Comparison of ENCODE assay signal across 27 cellular contexts in the genomic region with DNA sequence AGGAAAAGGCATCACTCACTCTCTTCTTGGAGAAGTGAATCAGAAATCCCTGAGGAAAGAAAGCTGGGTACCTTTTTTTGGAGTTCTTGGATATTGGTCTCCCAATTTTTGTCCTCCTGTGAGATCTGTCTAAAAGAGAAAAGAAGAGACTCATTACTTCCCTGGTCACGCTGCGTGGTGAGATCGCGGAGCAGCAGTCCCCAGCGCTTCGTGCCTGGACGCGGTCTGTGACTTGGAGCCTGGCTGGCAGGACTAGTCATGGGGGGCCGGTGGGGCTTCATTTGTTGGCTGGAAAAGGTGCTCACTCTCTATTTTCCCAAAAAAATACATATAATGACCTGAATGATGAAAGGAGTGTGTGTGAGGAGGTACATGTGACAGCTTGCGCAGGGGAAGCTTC.
"Had no signal": no experiment of that assay in that cellular context is flagged by ENCODE, and none has a peak within 500 bp of the region (broad histone marks: within the 10 kb centered on the region; RNA-seq: fewer than 3 reads in every experiment).

No MANE protein-coding gene starts in this region.

- H3K36me3 ChIP-seq: left ventricle myocardium inferior, pancreas, prostate gland, suprapubic skin, upper lobe of right lung had no signal

- H3K36me3 Mint-ChIP-seq: mesothelial cell of epicardium; naive B cell; natural killer cell; stimulated activated naive B cell treated with anti-CD40 and anti-IgM and Interleukin-4, amounts not matched to agents 10 μg/mL and 1 μg/mL and 100 μg/mL, for 72 hours had no signal

- H3K4me1 Mint-ChIP-seq: natural killer cell had no signal

- H3K27me3 ChIP-seq: pancreas, suprapubic skin, tibial artery, upper lobe of right lung had no signal

- H3K9me3 ChIP-seq: left ventricle myocardium inferior, pancreas, prostate gland, suprapubic skin, thoracic aorta, tibial artery, upper lobe of right lung had no signal

- H3K27ac ChIP-seq: left ventricle myocardium inferior, pancreas, prostate gland, skin epidermis, suprapubic skin, thoracic aorta, tibial artery, upper lobe of right lung had no signal

- H3K4me3 ChIP-seq: left ventricle myocardium inferior, lung, pancreas, prostate gland, skin epidermis, suprapubic skin, thoracic aorta, tibial artery, upper lobe of right lung had no signal

- H3K9me3 Mint-ChIP-seq: mesothelial cell of epicardium; natural killer cell; stimulated activated naive CD8-positive, alpha-beta T cell treated with anti-CD3 and anti-CD28 coated beads, Interleukin-15, Interleukin-2, amounts not matched to agents 100 ng/mL and 50 ng/mL, for 24 hours had no signal

- FAIRE-seq: keratinocyte, pancreas, urothelium cell line had no signal

- H3K27ac Mint-ChIP-seq: mesothelial cell of epicardium; natural killer cell; stimulated activated naive CD8-positive, alpha-beta T cell treated with anti-CD3 and anti-CD28 coated beads, Interleukin-15, Interleukin-2, amounts not matched to agents 100 ng/mL and 50 ng/mL, for 24 hours had no signal

- ATAC-seq: left colon; natural killer cell; pancreas; right cardiac atrium; sciatic nerve; stimulated activated naive B cell treated with anti-CD40 and anti-IgM and Interleukin-4, amounts not matched to agents 10 μg/mL and 1 μg/mL and 100 μg/mL, for 72 hours; upper lobe of right lung had no signal

- DNase-seq: hippocampal formation; left colon; left ventricle myocardium inferior; mesendoderm; naive B cell; natural killer cell; pancreas; retina; right cardiac atrium; stimulated activated CD4-positive, alpha-beta T cell treated with anti-CD3 and anti-CD28 coated beads, Interleukin-12 subunit alpha, Interleukin-12 subunit beta, amount 100 ng/mL, for 4 hours; stimulated activated CD4-positive, alpha-beta T cell treated with anti-CD3 and anti-CD28 coated beads, Interleukin-15, amount 100 ng/mL, for 24 hours; stimulated activated CD4-positive, alpha-beta T cell treated with anti-CD3 and anti-CD28 coated beads, Interleukin-2, amount 100 ng/mL, for 24 hours; stimulated activated CD4-positive, alpha-beta T cell treated with anti-CD3 and anti-CD28 coated beads, Interleukin-4, amount 100 ng/mL, for 1 hour; stimulated activated naive B cell treated with anti-CD40 and anti-IgM and Interleukin-4, amounts not matched to agents 10 μg/mL and 1 μg/mL and 100 μg/mL, for 72 hours; tibial artery; trophoblast cell; upper lobe of right lung had no signal

- H3K4me1 ChIP-seq: left ventricle myocardium inferior, pancreas, prostate gland, tibial artery, upper lobe of right lung had no signal

- H3K4me3 Mint-ChIP-seq: mesothelial cell of epicardium; natural killer cell; stimulated activated naive B cell treated with anti-CD40 and anti-IgM and Interleukin-4, amounts not matched to agents 10 μg/mL and 1 μg/mL and 100 μg/mL, for 72 hours; stimulated activated naive CD8-positive, alpha-beta T cell treated with anti-CD3 and anti-CD28 coated beads, Interleukin-15, Interleukin-2, amounts not matched to agents 100 ng/mL and 50 ng/mL, for 24 hours had no signal

- H3K27me3 Mint-ChIP-seq: naive B cell; stimulated activated naive CD8-positive, alpha-beta T cell treated with anti-CD3 and anti-CD28 coated beads, Interleukin-15, Interleukin-2, amounts not matched to agents 100 ng/mL and 50 ng/mL, for 24 hours had no signal
